Comparison of ENCODE assay signal across 8 cellular contexts in genomic region chr12:74415633-74416032, GRCh38.
DNase-seq lines count a peak whose midpoint lies in the region; ATAC-seq and TF ChIP-seq lines count a peak whose summit lies in the region.

No MANE protein-coding gene starts in this region.

- ATAC-seq in GM21786 (IDR thresholded peaks at IDR 0.05; ENCODE audit: unreplicated experiment), result peak; percentile 65

- no peaks in the 10 kb centered on the region for H3K27me3 ChIP-seq in breast epithelium

- no peaks in the 10 kb centered on the region for H3K4me1 ChIP-seq in breast epithelium

- TF ChIP-seq POLR2A in breast epithelium (IDR thresholded peaks at IDR 0.05), result no peak

- intact Hi-C loops in breast epithelium (cut with DNase I; ENCODE audit: low total_unique reads), result no loop called here

- TF ChIP-seq CTCF in breast epithelium (IDR thresholded peaks at IDR 0.05), result peak in 2 of 3 donors; percentile 13 to 29

- H3K36me3 ChIP-seq in breast epithelium, result no peaks in the 10 kb centered on the region

- no peak overlapping the region for H3K27ac ChIP-seq in breast epithelium

- DNase-seq in NCI-H1417 (lab: John Stamatoyannopoulos, UW), result peak; percentile 32 to 72 (median 43)
- DNase-seq in NCI-H1417 treated with DMSO at 0.1 percent for 48 hours (lab: John Stamatoyannopoulos, UW), result no peak
- peak; percentile 53 for DNase-seq in NAMALWA (ENCODE audit: low spot score)
- DNase-seq in breast epithelium (ENCODE audit: low spot score in 2 of 2), result no peak
- DNase-seq in pons (ENCODE audit: low spot score), result peak; percentile 64
- no peak for DNase-seq in cerebellar nuclear complex (lab: John Stamatoyannopoulos, UW)
- no peak for DNase-seq in NCI-H1092 treated with DMSO at 0.1 percent for 48 hours (lab: John Stamatoyannopoulos, UW)

- H3K4me3 ChIP-seq in breast epithelium, result no peak overlapping the region

- H3K9me3 ChIP-seq in breast epithelium, result no peaks in the 10 kb centered on the region

Comparison
In these comparisons a context has a peak if more than half of its experiments do, and no peak if none do; other contexts are left out.
1. DNase-seq: peak in NCI-H1417 (3 of 3), NAMALWA (single experiment) and pons (single experiment); none in NCI-H1417 treated with DMSO at 0.1 percent for 48 hours (single experiment), breast epithelium (0 of 2), cerebellar nuclear complex (0 of 2) and NCI-H1092 treated with DMSO at 0.1 percent for 48 hours (single experiment).